Comparison of ENCODE assay signal across 14 cellular contexts in the genomic region with DNA sequence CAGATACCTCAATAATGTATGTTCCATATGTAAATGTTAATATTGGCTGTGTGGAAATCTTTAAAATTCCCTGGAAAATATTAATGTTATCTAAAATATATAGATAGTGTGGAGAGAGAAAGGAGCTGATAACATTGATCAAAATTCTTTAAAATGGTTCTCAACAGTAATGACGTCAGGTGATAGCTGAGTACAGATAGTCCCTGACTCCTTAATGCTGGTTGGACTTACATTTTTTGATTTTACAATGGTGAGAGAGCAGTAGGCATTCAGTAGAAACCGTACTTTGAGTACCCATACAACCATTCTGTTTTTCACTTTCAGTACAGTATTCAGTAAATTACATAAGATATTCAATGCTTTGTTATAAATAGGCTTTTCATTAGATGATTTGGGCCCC.
DNase-seq lines count a peak whose midpoint lies in the region; ATAC-seq and TF ChIP-seq lines count a peak whose summit lies in the region.
"Had no signal": no experiment of that assay in that cellular context is flagged by ENCODE, and none has a peak within 500 bp of the region (broad histone marks: within the 10 kb centered on the region; RNA-seq: fewer than 3 reads in every experiment).

No MANE protein-coding gene starts in this region.

- H3K4me1 ChIP-seq in Karpas-422 (ENCODE audit: low read length), result no peaks in the 10 kb centered on the region

- H3K4me3 Mint-ChIP-seq in glutamatergic neuron (ENCODE audit: unreplicated experiment), result no peak overlapping the region
- H3K4me3 Mint-ChIP-seq: CD4-positive, CD25-positive, alpha-beta regulatory T cell had no signal

- no peaks in the 10 kb centered on the region for H3K9me2 ChIP-seq in Karpas-422 (replicated peaks; ENCODE audit: insufficient read depth, low read length)

- H3K36me3 Mint-ChIP-seq in glutamatergic neuron (ENCODE audit: unreplicated experiment), result peaks cover 9% of the 10 kb centered on the region
- H3K36me3 Mint-ChIP-seq: CD4-positive, CD25-positive, alpha-beta regulatory T cell had no signal

- ATAC-seq in HG02623 (IDR thresholded peaks at IDR 0.05; ENCODE audit: unreplicated experiment), result no peak

- no peak for TF ChIP-seq CTCF in glutamatergic neuron (IDR thresholded peaks at IDR 0.05; ENCODE audit: partially characterized antibody, unreplicated experiment)

- no peak overlapping the region for H3K27ac ChIP-seq in Karpas-422 (ENCODE audit: low read length)
- H3K27ac ChIP-seq: BLaER1 treated with 17β-estradiol and CSF1 and Interleukin-3, amounts not matched to agents 10 nM and 100 nM; GM23248 had no signal

- H3K4me1 Mint-ChIP-seq in glutamatergic neuron (ENCODE audit: low read depth, unreplicated experiment), result peaks cover 35% of the 10 kb centered on the region
- H3K4me1 Mint-ChIP-seq: CD4-positive, CD25-positive, alpha-beta regulatory T cell had no signal

- no peaks in the 10 kb centered on the region for H3K36me3 ChIP-seq in Karpas-422 (ENCODE audit: insufficient read depth, low read length)
- H3K36me3 ChIP-seq: BLaER1 treated with 17β-estradiol and CSF1 and Interleukin-3, amounts not matched to agents 10 nM and 100 nM had no signal

- H2AFZ ChIP-seq in Karpas-422 (ENCODE audit: low read length), result no peak overlapping the region
- H2AFZ ChIP-seq: GM23248 had no signal

- H3K9ac ChIP-seq in Karpas-422 (ENCODE audit: low read length), result no peak overlapping the region
- H3K9ac ChIP-seq: BLaER1 treated with 17β-estradiol and CSF1 and Interleukin-3, amounts not matched to agents 10 nM and 100 nM; GM23248 had no signal

- H3K27me3 ChIP-seq in Karpas-422 (ENCODE audit: low read length), result no peaks in the 10 kb centered on the region
- H3K27me3 ChIP-seq: BLaER1 treated with 17β-estradiol and CSF1 and Interleukin-3, amounts not matched to agents 10 nM and 100 nM had no signal

- no peak overlapping the region for H3K4me3 ChIP-seq in Karpas-422 (ENCODE audit: low read length)
- H3K4me3 ChIP-seq: BLaER1 treated with 17β-estradiol and CSF1 and Interleukin-3, amounts not matched to agents 10 nM and 100 nM; GM23248 had no signal

- peak; percentile 48 for DNase-seq in NCI-H82 (lab: John Stamatoyannopoulos, UW)
- no peak for DNase-seq in NCI-H82 treated with DMSO at 0.1 percent for 48 hours (lab: John Stamatoyannopoulos, UW; ENCODE audit: unreplicated experiment)
- peak; percentile 51 for DNase-seq in NCI-H2227 treated with DMSO at 0.1 percent for 48 hours (lab: John Stamatoyannopoulos, UW)
- DNase-seq in glutamatergic neuron, result no peak
- DNase-seq in middle frontal gyrus (ENCODE audit: extremely low spot score, low spot score), result no peak
- no peak for DNase-seq in Karpas-422
- DNase-seq: 8988T; ACHN; CD4-positive, CD25-positive, alpha-beta regulatory T cell; DMS 273 treated with DMSO at 0.1 percent for 48 hours; GM23248; H7 had no signal

- no peak overlapping the region for H3K4me2 ChIP-seq in Karpas-422 (ENCODE audit: low read depth, low read length, poor library complexity, severe bottlenecking)
- H3K4me2 ChIP-seq: BLaER1 treated with 17β-estradiol and CSF1 and Interleukin-3, amounts not matched to agents 10 nM and 100 nM had no signal

- no peaks in the 10 kb centered on the region for H3K27me3 Mint-ChIP-seq in glutamatergic neuron (ENCODE audit: unreplicated experiment)

- H3K9me3 ChIP-seq in Karpas-422 (ENCODE audit: low read length), result no peaks in the 10 kb centered on the region
- H3K9me3 ChIP-seq: BLaER1 treated with 17β-estradiol and CSF1 and Interleukin-3, amounts not matched to agents 10 nM and 100 nM had no signal

- H4K20me1 ChIP-seq in Karpas-422 (ENCODE audit: insufficient read depth, low read depth, low read length), result no peaks in the 10 kb centered on the region
- H4K20me1 ChIP-seq: BLaER1 treated with 17β-estradiol and CSF1 and Interleukin-3, amounts not matched to agents 10 nM and 100 nM had no signal

- H3K27ac Mint-ChIP-seq in glutamatergic neuron (ENCODE audit: unreplicated experiment), result peak overlapping the region; percentile 93
- H3K27ac Mint-ChIP-seq: CD4-positive, CD25-positive, alpha-beta regulatory T cell had no signal

- peaks cover 22% of the 10 kb centered on the region for H3K79me2 ChIP-seq in Karpas-422 (ENCODE audit: low read length)

- peaks cover 2% of the 10 kb centered on the region for H3K9me3 Mint-ChIP-seq in glutamatergic neuron (ENCODE audit: unreplicated experiment)

Comparison
In these comparisons a context has a peak if more than half of its experiments do, and no peak if none do; other contexts are left out.
1. DNase-seq: peak in NCI-H82 (single experiment) and NCI-H2227 treated with DMSO at 0.1 percent for 48 hours (single experiment); none in NCI-H82 treated with DMSO at 0.1 percent for 48 hours (single experiment), glutamatergic neuron (single experiment), middle frontal gyrus (single experiment) and Karpas-422 (single experiment).